1 cellular context compared by ENCODE assay signal in genomic region chr11:907668-908067, GRCh38.
TF ChIP-seq lines count a peak whose summit lies in the region.

No MANE protein-coding gene starts in this region.

TF ChIP-seq in GM23338, 12 proteins besides CTCF, POLR2A, EP300 and RAD21:
- TF ChIP-seq POLR2AphosphoS5 (IDR thresholded peaks at IDR 0.05; ENCODE audit: low read depth) (no peak), REST (IDR thresholded peaks at IDR 0.05; ENCODE audit: unreplicated experiment) (no peak), ZNF331 (CRISPR knock-in tag; IDR thresholded peaks at IDR 0.05; ENCODE audit: low read depth) (no peak), CREB1 (CRISPR knock-in tag; IDR thresholded peaks at IDR 0.05; ENCODE audit: low read depth) (no peak), ETS1 (IDR thresholded peaks at IDR 0.05) (no peak)
TF ChIP-seq in GM23338: peak in this region for 0.
